In genomic region chr12:108356902-108357806, GRCh38 we compare ENCODE assay signal across 28 cellular contexts. TPM values are rescaled to one million over a fixed set of nuclear protein-coding genes. Genes with fewer than 3 reads are reported as not detected.
DNase-seq lines count a peak whose midpoint lies in the region; ATAC-seq and TF ChIP-seq lines count a peak whose summit lies in the region.
"Had no signal": no experiment of that assay in that cellular context is flagged by ENCODE, and none has a peak within 500 bp of the region (broad histone marks: within the 10 kb centered on the region; RNA-seq: fewer than 3 reads in every experiment).

No MANE protein-coding gene starts in this region.

- no peaks in the 10 kb centered on the region for H3K27me3 ChIP-seq in colonic mucosa
- H3K27me3 ChIP-seq: SJSA1 had no signal

- no peaks in the 10 kb centered on the region for H3K36me3 Mint-ChIP-seq in brain
- H3K36me3 Mint-ChIP-seq: CD8-positive, alpha-beta T cell had no signal

- no peaks in the 10 kb centered on the region for H3K4me1 ChIP-seq in colonic mucosa
- H3K4me1 ChIP-seq: SJSA1 had no signal

- H3K9me3 Mint-ChIP-seq in brain: peaks cover 0 to under 1% (median 0%) of the 10 kb centered on the region in 5 experiments
- H3K9me3 Mint-ChIP-seq: CD8-positive, alpha-beta T cell; H9 had no signal

- no peaks in the 10 kb centered on the region for H3K9me3 ChIP-seq in colonic mucosa
- H3K9me3 ChIP-seq: SJSA1 had no signal

- intact Hi-C loops in colonic mucosa (cut with DNase I): no loop called here

- TF ChIP-seq CTCF in brain (conservative IDR thresholded peaks at IDR 0.05) (no peak), colonic mucosa (IDR thresholded peaks at IDR 0.05) (no peak)

- H3K4me3 ChIP-seq in colonic mucosa: no peak overlapping the region
- H3K4me3 ChIP-seq: GM23248, SJSA1 had no signal

- peak; percentile 28 for DNase-seq in NCI-H2171 treated with DMSO at 0.1 percent for 48 hours (lab: John Stamatoyannopoulos, UW)
- DNase-seq in NCI-H2171 (lab: John Stamatoyannopoulos, UW): no peak
- DNase-seq in NCI-H2227 treated with DMSO at 0.1 percent for 48 hours (lab: John Stamatoyannopoulos, UW): peak; percentile 96
- no peak for DNase-seq in DMS53 treated with DMSO at 0.1 percent for 48 hours (lab: John Stamatoyannopoulos, UW; ENCODE audit: unreplicated experiment)
- DNase-seq in dedifferentiated amniotic fluid mesenchymal stem cell (ENCODE audit: extremely low spot score): no peak
- no peak for DNase-seq in colonic mucosa
- DNase-seq: AML-193; C1 segment of cervical spinal cord; CD8-positive, alpha-beta T cell; EL; GF-D8; GM23248; H9; KBM-7; MM.1S; NCI-H1048; NCI-H1436 treated with DMSO at 0.1 percent for 48 hours; NCI-H2029 treated with DMSO at 0.1 percent for 48 hours; NCI-H774; T-helper 1 cell had no signal

- H3K27ac ChIP-seq in colonic mucosa: no peak overlapping the region
- H3K27ac ChIP-seq: 22Rv1, GM23248, SJSA1 had no signal

- H3K4me3 Mint-ChIP-seq in brain: no peak overlapping the region
- H3K4me3 Mint-ChIP-seq: CD8-positive, alpha-beta T cell; H9 had no signal

- peaks cover 53% of the 10 kb centered on the region for H3K4me1 Mint-ChIP-seq in brain

- H3K36me3 ChIP-seq in colonic mucosa: no peaks in the 10 kb centered on the region
- H3K36me3 ChIP-seq: SJSA1 had no signal

- peaks cover 6% of the 10 kb centered on the region for H3K27me3 Mint-ChIP-seq in brain

- no peak overlapping the region for H3K9ac ChIP-seq in colonic mucosa (ENCODE audit: low read depth in 2 of 2, low read length in 2 of 2)
- H3K9ac ChIP-seq: GM23248 had no signal

- no peak for ATAC-seq in GM18502 (IDR thresholded peaks at IDR 0.05; ENCODE audit: poor library complexity, unreplicated experiment)
- ATAC-seq: CD8-positive, alpha-beta T cell; HepG2; Right ventricle myocardium inferior had no signal

- peak overlapping the region in 3 of 5 experiments; percentile 45 to 95 (median 89) for H3K27ac Mint-ChIP-seq in brain
- H3K27ac Mint-ChIP-seq: CD8-positive, alpha-beta T cell; H9 had no signal

RNA-seq across cellular contexts. Expression of gene CMKLR1, which starts 18.0 kb away (rescaled TPM):
- 1.6 TPM for polyA plus RNA-seq in brain (ENCODE audit: insufficient read depth, low read depth, low replicate concordance)
- total RNA-seq in colonic mucosa: 1 to 10 TPM; 3.0 to 4.9 TPM
- total RNA-seq: CD8-positive, alpha-beta T cell; HepG2; HT-29; NCI-H460; SJSA1 had no signal
- polyA plus RNA-seq: HepG2 had no signal

Comparison
In these comparisons a context has a peak if more than half of its experiments do, and no peak if none do; other contexts are left out.
1. DNase-seq: peak in NCI-H2171 treated with DMSO at 0.1 percent for 48 hours (single experiment) and NCI-H2227 treated with DMSO at 0.1 percent for 48 hours (single experiment); none in NCI-H2171 (single experiment), DMS53 treated with DMSO at 0.1 percent for 48 hours (single experiment), dedifferentiated amniotic fluid mesenchymal stem cell (single experiment) and colonic mucosa (single experiment).